Comparison of ENCODE assay signal across 12 cellular contexts in the genomic region with DNA sequence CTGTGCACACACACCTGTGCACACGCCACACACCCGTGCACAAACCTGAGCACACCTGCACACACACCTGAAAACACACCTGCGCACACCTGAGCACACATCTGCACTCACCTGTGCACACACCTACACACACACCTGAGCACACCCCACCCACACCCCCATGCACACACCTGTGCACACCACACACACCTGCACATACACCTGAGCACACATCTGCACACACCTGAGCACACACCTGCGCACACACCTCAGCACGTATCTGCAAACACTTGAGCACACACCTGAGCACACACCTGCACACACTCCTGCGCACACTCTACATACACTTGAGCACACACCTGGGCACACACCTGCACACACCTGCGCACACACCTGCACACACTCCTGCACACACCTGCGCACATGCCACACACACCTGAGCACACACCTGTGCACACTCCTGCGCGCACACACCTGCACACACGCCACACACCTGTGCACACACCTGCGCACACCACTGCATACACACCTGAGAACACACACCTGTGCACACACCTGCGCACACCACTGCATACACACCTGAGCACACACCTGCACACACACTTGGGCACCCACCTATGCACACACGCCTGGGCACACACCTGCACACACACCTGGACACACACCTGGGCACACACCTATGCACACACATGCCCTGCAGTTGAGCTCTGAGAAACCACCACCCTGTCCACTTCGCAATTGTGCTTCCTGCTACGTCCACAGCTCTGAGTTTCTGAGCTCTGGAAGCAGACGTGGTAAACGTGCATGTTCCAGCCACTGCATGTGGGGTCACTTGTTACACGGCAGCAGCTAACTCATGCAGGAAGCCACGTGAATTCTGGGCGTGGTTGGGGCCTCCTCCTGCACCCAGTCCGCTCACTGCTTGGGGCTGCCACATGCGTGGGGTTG. TPM values are rescaled to one million over a fixed set of nuclear protein-coding genes. Genes with fewer than 3 reads are reported as not detected.
A peak's percentile ranks its signal among the peaks of the same experiment; 100 is the strongest.
DNase-seq lines count a peak whose midpoint lies in the region; ATAC-seq and TF ChIP-seq lines count a peak whose summit lies in the region.
"Had no signal": no experiment of that assay in that cellular context is flagged by ENCODE, and none has a peak within 500 bp of the region (broad histone marks: within the 10 kb centered on the region; RNA-seq: fewer than 3 reads in every experiment).

No MANE protein-coding gene starts in this region.

- POLR2A ChIA-PET in HEK293 (lab: Yijun Ruan, JAX), result no interaction called here

- H3K36me3 ChIP-seq in BLaER1 (no peaks in the 10 kb centered on the region), HEK293 (ENCODE audit: control insufficient read depth in 2 of 2, insufficient read depth in 1 of 2, low read length in 2 of 2) (no peaks in the 10 kb centered on the region)

- H3K4me1 ChIP-seq in BLaER1, result peaks cover 48% of the 10 kb centered on the region
- no peaks in the 10 kb centered on the region for H3K4me1 ChIP-seq in HEK293 (ENCODE audit: control insufficient read depth, insufficient read depth, low read length)

- CTCF ChIA-PET in HEK293 (lab: Yijun Ruan, JAX), result interaction anchor here (0.7 to 7.2 kb wide), 7 partner anchors 60 to 168 kb away, joined by 3 to 76 read pairs (median 4); partner anchors contain the start of gene SDF4

- H3K9me3 Mint-ChIP-seq in activated T-helper 17 cell treated with anti-CD3 and anti-CD28 coated beads, Interleukin-2, amount 50 U/mL, for 72 hours, result no peaks in the 10 kb centered on the region
- H3K9me3 Mint-ChIP-seq in memory B cell, result no peaks in the 10 kb centered on the region

- no peak overlapping the region for H3K4me3 ChIP-seq in BLaER1
- H3K4me3 ChIP-seq in HEK293 (ENCODE audit: low read depth, low read length), result no peak overlapping the region
- H3K4me3 ChIP-seq: coronary artery, SK-N-MC had no signal

- H3K27ac ChIP-seq in BLaER1 (no peak overlapping the region), HEK293 (ENCODE audit: extremely low read depth, low read depth, low read length) (no peak overlapping the region)
- H3K27ac ChIP-seq: coronary artery, SK-N-MC had no signal

- H3K27me3 Mint-ChIP-seq in activated T-helper 17 cell treated with anti-CD3 and anti-CD28 coated beads, Interleukin-2, amount 50 U/mL, for 72 hours, result no peaks in the 10 kb centered on the region
- H3K27me3 Mint-ChIP-seq in memory B cell, result peaks cover 3% of the 10 kb centered on the region

- no peaks in the 10 kb centered on the region for H4K20me1 ChIP-seq in BLaER1

- peak overlapping the region; percentile 36 for H3K4me3 Mint-ChIP-seq in activated T-helper 17 cell treated with anti-CD3 and anti-CD28 coated beads, Interleukin-2, amount 50 U/mL, for 72 hours
- H3K4me3 Mint-ChIP-seq in memory B cell, result peak overlapping the region; percentile 27

- no peaks in the 10 kb centered on the region for H3K4me1 Mint-ChIP-seq in activated T-helper 17 cell treated with anti-CD3 and anti-CD28 coated beads, Interleukin-2, amount 50 U/mL, for 72 hours
- peaks cover 13% of the 10 kb centered on the region for H3K4me1 Mint-ChIP-seq in memory B cell

- no peak for DNase-seq in memory B cell (ENCODE audit: low spot score in 2 of 2)
- DNase-seq in effector CD8-positive, alpha-beta T cell (lab: John Stamatoyannopoulos, UW), result no peak
- no peak for DNase-seq in NCI-H526 treated with DMSO at 0.1 percent for 48 hours (lab: John Stamatoyannopoulos, UW)
- DNase-seq: activated T-cell treated with anti-CD3 and anti-CD28 coated beads, Interleukin-2, amount 50 U/mL, for 48 hours; NCI-H345 had no signal

- ATAC-seq in activated T-helper 17 cell treated with anti-CD3 and anti-CD28 coated beads, Interleukin-2, amount 50 U/mL, for 72 hours (replicated peaks), result no peak
- ATAC-seq in memory B cell (ENCODE audit: low read depth) (no peak), HG03159 (IDR thresholded peaks at IDR 0.05; ENCODE audit: unreplicated experiment) (no peak), HG03439 (IDR thresholded peaks at IDR 0.05; ENCODE audit: unreplicated experiment) (no peak)

- H3K27ac Mint-ChIP-seq in activated T-helper 17 cell treated with anti-CD3 and anti-CD28 coated beads, Interleukin-2, amount 50 U/mL, for 72 hours, result peak overlapping the region; percentile 63
- H3K27ac Mint-ChIP-seq in memory B cell, result peak overlapping the region; percentile 68

- H3K9ac ChIP-seq in BLaER1, result no peak overlapping the region

- H3K27me3 ChIP-seq in BLaER1, result peaks cover 17% of the 10 kb centered on the region

- H3K9me3 ChIP-seq in BLaER1, result no peaks in the 10 kb centered on the region
- no peaks in the 10 kb centered on the region for H3K9me3 ChIP-seq in HEK293 (ENCODE audit: control insufficient read depth, insufficient read depth, low read depth, low read length)

- TF ChIP-seq CTCF in HEK293 (tag by site-specific recombination; IDR thresholded peaks at IDR 0.05), result peak; percentile 11; the same call in 1 of the 2 replicates

- H3K4me2 ChIP-seq in BLaER1, result peak overlapping the region; percentile 93; the same call in 1 of the 2 replicates

- H3K36me3 Mint-ChIP-seq in activated T-helper 17 cell treated with anti-CD3 and anti-CD28 coated beads, Interleukin-2, amount 50 U/mL, for 72 hours (ENCODE audit: low read depth), result no peaks in the 10 kb centered on the region
- no peaks in the 10 kb centered on the region for H3K36me3 Mint-ChIP-seq in memory B cell

TF ChIP-seq in HEK293, 187 proteins besides CTCF, POLR2A, EP300 and RAD21 (continues in another document):
- TF ChIP-seq ZNF785 (tag by site-specific recombination; IDR thresholded peaks at IDR 0.05) (0 out of 2 replicates have a peak, but pooled peaks have one; percentile 15), ZNF791 (tag by site-specific recombination; IDR thresholded peaks at IDR 0.05) (no peak), REPIN1 (tag by site-specific recombination; IDR thresholded peaks at IDR 0.05; ENCODE audit: low read depth) (no peak), KLF9 (tag by site-specific recombination; IDR thresholded peaks at IDR 0.05; ENCODE audit: low read depth) (0 out of 2 replicates have a peak, but pooled peaks have one; percentile 6), OVOL3 (tag by site-specific recombination; IDR thresholded peaks at IDR 0.05) (no peak), ZNF112 (tag by site-specific recombination; IDR thresholded peaks at IDR 0.05) (no peak), ZNF324 (tag by site-specific recombination; IDR thresholded peaks at IDR 0.05) (no peak), ZNF521 (tag by site-specific recombination; IDR thresholded peaks at IDR 0.05) (no peak), ZEB2 (tag by site-specific recombination; IDR thresholded peaks at IDR 0.05) (peak; percentile 100), ZBTB44 (tag by site-specific recombination; IDR thresholded peaks at IDR 0.05) (peak; percentile 42; the same call in 1 of the 2 replicates), ZNF133 (tag by site-specific recombination; IDR thresholded peaks at IDR 0.05) (no peak), RBAK (tag by site-specific recombination; IDR thresholded peaks at IDR 0.05) (peak; percentile 100), MYNN (tag by site-specific recombination; IDR thresholded peaks at IDR 0.05; ENCODE audit: borderline replicate concordance) (no peak), ZNF114 (tag by site-specific recombination; IDR thresholded peaks at IDR 0.05) (no peak), GLIS2 (tag by site-specific recombination; IDR thresholded peaks at IDR 0.05) (no peak)
- TF ChIP-seq, protein P1, sequence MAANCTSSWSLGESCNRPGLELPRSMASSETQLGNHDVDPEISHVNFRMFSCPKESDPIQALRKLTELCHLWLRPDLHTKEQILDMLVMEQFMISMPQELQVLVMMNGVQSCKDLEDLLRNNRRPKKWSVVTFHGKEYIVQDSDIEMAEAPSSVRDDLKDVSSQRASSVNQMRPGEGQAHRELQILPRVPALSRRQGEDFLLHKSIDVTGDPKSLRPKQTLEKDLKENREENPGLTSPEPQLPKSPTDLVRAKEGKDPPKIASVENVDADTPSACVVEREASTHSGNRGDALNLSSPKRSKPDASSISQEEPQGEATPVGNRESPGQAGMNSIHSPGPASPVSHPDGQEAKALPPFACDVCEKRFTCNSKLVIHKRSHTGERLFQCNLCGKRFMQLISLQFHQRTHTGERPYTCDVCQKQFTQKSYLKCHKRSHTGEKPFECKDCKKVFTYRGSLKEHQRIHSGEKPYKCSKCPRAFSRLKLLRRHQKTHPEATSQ (tag by site-specific recombination; IDR thresholded peaks at IDR 0.05), result no peak
- TF ChIP-seq, protein P2, sequence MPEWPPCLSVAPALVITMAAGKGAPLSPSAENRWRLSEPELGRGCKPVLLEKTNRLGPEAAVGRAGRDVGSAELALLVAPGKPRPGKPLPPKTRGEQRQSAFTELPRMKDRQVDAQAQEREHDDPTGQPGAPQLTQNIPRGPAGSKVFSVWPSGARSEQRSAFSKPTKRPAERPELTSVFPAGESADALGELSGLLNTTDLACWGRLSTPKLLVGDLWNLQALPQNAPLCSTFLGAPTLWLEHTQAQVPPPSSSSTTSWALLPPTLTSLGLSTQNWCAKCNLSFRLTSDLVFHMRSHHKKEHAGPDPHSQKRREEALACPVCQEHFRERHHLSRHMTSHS (tag by site-specific recombination; IDR thresholded peaks at IDR 0.05), result 0 out of 2 replicates have a peak, but pooled peaks have one; percentile 7

RNA-seq across cellular contexts. Expression of gene C1orf159, which starts 8.0 kb away (rescaled TPM):
- total RNA-seq in activated T-helper 17 cell treated with anti-CD3 and anti-CD28 coated beads, Interleukin-2, amount 50 U/mL, for 72 hours, result 10 to 100 TPM; 15.7 to 18.8 TPM

RNA-seq across cellular contexts. Expression of gene RNF223, which starts 49.7 kb away (rescaled TPM):
- not detected for total RNA-seq in activated T-helper 17 cell treated with anti-CD3 and anti-CD28 coated beads, Interleukin-2, amount 50 U/mL, for 72 hours

RNA-seq across cellular contexts. Expression of gene TTLL10, which starts 49.8 kb away (rescaled TPM):
- under 1 TPM in 1 of 2 donors, not detected in 1; 0.11 TPM for total RNA-seq in activated T-helper 17 cell treated with anti-CD3 and anti-CD28 coated beads, Interleukin-2, amount 50 U/mL, for 72 hours
